Comparison of ENCODE assay signal across 8 cellular contexts in genomic region chr9:129458663-129459549, GRCh38.
DNase-seq lines count a peak whose midpoint lies in the region; ATAC-seq and TF ChIP-seq lines count a peak whose summit lies in the region.

No MANE protein-coding gene starts in this region.

- CTCF ChIA-PET in activated CD8-positive, alpha-beta T cell treated with anti-CD3 and anti-CD28 coated beads, Interleukin-2, amount 10 ng/mL, durations not matched to agents 7 days and 5 days (lab: Charles Lee): interaction anchor here (0.7 to 3.6 kb wide), 9 partner anchors 12 to 320 kb away, joined by 3 to 22 read pairs (median 5); partner anchors contain the start of gene IER5L

- H3K4me3 Mint-ChIP-seq in activated CD8-positive, alpha-beta T cell treated with anti-CD3 and anti-CD28 coated beads, Interleukin-2, amount 10 ng/mL, durations not matched to agents 7 days and 5 days: peak overlapping the region; percentile 25

- H3K79me2 ChIP-seq in MM.1S (ENCODE audit: low read length): no peaks in the 10 kb centered on the region

- H3F3A ChIP-seq in MM.1S (ENCODE audit: insufficient read depth, low read length): peaks cover 13% of the 10 kb centered on the region

- no peaks in the 10 kb centered on the region for H3K36me3 Mint-ChIP-seq in activated CD8-positive, alpha-beta T cell treated with anti-CD3 and anti-CD28 coated beads, Interleukin-2, amount 10 ng/mL, durations not matched to agents 7 days and 5 days (ENCODE audit: low read depth)

- H3K36me3 ChIP-seq in MM.1S (replicated peaks; ENCODE audit: insufficient read depth, low read length): no peaks in the 10 kb centered on the region

- H3K9me2 ChIP-seq in MM.1S (replicated peaks; ENCODE audit: insufficient read depth, low read length): no peaks in the 10 kb centered on the region

- H3K4me2 ChIP-seq in MM.1S (ENCODE audit: low read depth, low read length): peak overlapping the region; percentile 86

- H3K27me3 Mint-ChIP-seq in activated CD8-positive, alpha-beta T cell treated with anti-CD3 and anti-CD28 coated beads, Interleukin-2, amount 10 ng/mL, durations not matched to agents 7 days and 5 days (ENCODE audit: low read depth): peaks cover 14% of the 10 kb centered on the region

- H3K4me1 Mint-ChIP-seq in activated CD8-positive, alpha-beta T cell treated with anti-CD3 and anti-CD28 coated beads, Interleukin-2, amount 10 ng/mL, durations not matched to agents 7 days and 5 days (ENCODE audit: low read depth): peaks cover 36% of the 10 kb centered on the region

- peak overlapping the region; percentile 77 for H3K27ac Mint-ChIP-seq in activated CD8-positive, alpha-beta T cell treated with anti-CD3 and anti-CD28 coated beads, Interleukin-2, amount 10 ng/mL, durations not matched to agents 7 days and 5 days

- no peak for ATAC-seq in activated CD8-positive, alpha-beta T cell treated with anti-CD3 and anti-CD28 coated beads, Interleukin-2, amount 10 ng/mL, durations not matched to agents 7 days and 5 days
- ATAC-seq in Right ventricle myocardium superior (ENCODE audit: poor library complexity) (peak; percentile 55), GM21423 (IDR thresholded peaks at IDR 0.05; ENCODE audit: unreplicated experiment) (no peak)

- no peaks in the 10 kb centered on the region for H3K9me3 Mint-ChIP-seq in activated CD8-positive, alpha-beta T cell treated with anti-CD3 and anti-CD28 coated beads, Interleukin-2, amount 10 ng/mL, durations not matched to agents 7 days and 5 days (ENCODE audit: insufficient read depth)

- TF ChIP-seq CTCF in MM.1S (IDR thresholded peaks at IDR 0.05; ENCODE audit: low read length): no peak

- H3K4me1 ChIP-seq in MM.1S (ENCODE audit: low read length): peaks cover 27% of the 10 kb centered on the region

- H3K27me3 ChIP-seq in MM.1S (replicated peaks; ENCODE audit: insufficient read depth, low read length): no peaks in the 10 kb centered on the region; the same call in 1 of the 2 replicates

- peak overlapping the region; percentile 91 for H2AFZ ChIP-seq in MM.1S (ENCODE audit: low read length)

- no peaks in the 10 kb centered on the region for H4K20me1 ChIP-seq in MM.1S (ENCODE audit: insufficient read depth, low read length)

- H3K9me3 ChIP-seq in MM.1S (replicated peaks; ENCODE audit: insufficient read depth, low read length): no peaks in the 10 kb centered on the region

- intact Hi-C loops in Right ventricle myocardium superior (cut with DNase I): no loop called here

- no peak overlapping the region; the same call in 1 of the 2 replicates for H3K4me3 ChIP-seq in MM.1S (ENCODE audit: low read length)

- H3K27ac ChIP-seq in MM.1S (ENCODE audit: low read length): peak overlapping the region; percentile 66; the same call in 1 of the 2 replicates

- POLR2A ChIA-PET in activated CD8-positive, alpha-beta T cell treated with anti-CD3 and anti-CD28 coated beads, Interleukin-2, amount 10 ng/mL, durations not matched to agents 7 days and 5 days (lab: Charles Lee): interaction anchor here (0.6 to 2.7 kb wide), 14 partner anchors 17 to 327 kb away, joined by 3 to 13 read pairs (median 5); partner anchors contain the start of gene IER5L

- DNase-seq in C1 segment of cervical spinal cord (lab: John Stamatoyannopoulos, UW) (peak in 12 of 14 donors; percentile 28 to 86 (median 53)), MM.1S (no peak), Right ventricle myocardium superior (peak; percentile 75), putamen (ENCODE audit: low spot score) (peak; percentile 62), 8988T (no peak), COLO829 (ENCODE audit: low spot score) (no peak)
- peak; percentile 34 for DNase-seq in activated CD8-positive, alpha-beta T cell treated with anti-CD3 and anti-CD28 coated beads, Interleukin-2, amount 10 ng/mL, durations not matched to agents 7 days and 5 days

- peak overlapping the region; percentile 23; the same call in 1 of the 2 replicates for H3K9ac ChIP-seq in MM.1S (ENCODE audit: low read length)

Comparison
In these comparisons a context has a peak if more than half of its experiments do, and no peak if none do; other contexts are left out.
1. DNase-seq: peak in C1 segment of cervical spinal cord (12 of 14), activated CD8-positive, alpha-beta T cell treated with anti-CD3 and anti-CD28 coated beads, Interleukin-2, amount 10 ng/mL, durations not matched to agents 7 days and 5 days (single experiment), Right ventricle myocardium superior (single experiment) and putamen (single experiment); none in MM.1S (single experiment), 8988T (single experiment) and COLO829 (single experiment).